Comparison of ENCODE assay signal across 8 cellular contexts in the genomic region with DNA sequence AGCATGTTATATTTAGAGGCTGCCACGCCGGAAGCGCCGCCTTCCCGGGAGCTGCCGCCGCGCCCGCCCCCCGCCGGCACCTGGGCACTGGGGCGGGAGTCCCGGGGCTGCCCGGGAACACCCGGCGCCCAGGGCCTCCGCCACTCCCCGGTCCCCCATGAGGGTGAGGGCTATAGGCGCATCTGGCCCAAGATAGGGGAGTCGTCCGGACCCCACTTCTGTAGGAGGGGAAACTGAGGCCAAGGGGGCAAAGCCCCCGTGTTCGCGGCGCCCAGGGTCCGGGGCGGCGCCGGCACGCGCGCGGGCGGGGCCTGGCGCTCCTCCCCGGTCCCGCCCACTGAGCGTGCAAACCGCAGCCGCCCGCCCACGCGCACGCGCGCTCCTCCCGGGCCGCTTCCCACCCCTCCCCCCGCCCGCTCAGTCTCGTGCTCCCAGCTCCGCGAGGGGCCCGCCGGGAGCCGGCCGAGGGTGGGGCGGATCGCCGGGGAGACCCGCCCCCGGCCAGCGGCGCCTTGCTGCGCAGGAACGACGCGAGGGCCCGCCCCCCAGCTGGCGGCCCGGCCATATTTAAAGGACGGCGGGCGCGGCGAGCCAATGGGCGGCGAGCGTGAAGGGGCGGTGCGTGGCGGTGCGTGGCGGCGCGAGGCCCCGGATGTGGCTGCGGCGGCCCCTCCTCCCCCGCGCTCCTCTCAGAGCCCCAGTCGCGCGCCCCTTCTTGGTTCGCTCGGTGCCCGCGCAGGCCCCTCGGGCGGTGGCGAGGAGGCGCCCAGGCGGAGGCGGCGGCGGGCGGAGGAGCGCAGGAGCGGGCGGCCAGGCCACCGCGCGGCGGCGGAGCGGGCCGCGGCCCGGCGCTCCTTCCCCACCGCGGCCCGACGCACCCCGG. TPM values are rescaled to one million over a fixed set of nuclear protein-coding genes. Genes with fewer than 3 reads are reported as not detected.
A peak's percentile ranks its signal among the peaks of the same experiment; 100 is the strongest.
DNase-seq lines count a peak whose midpoint lies in the region; ATAC-seq, FAIRE-seq and TF ChIP-seq lines count a peak whose summit lies in the region.

A gene (plus strand): TSS at position 700 of the 883 bp plus-strand sequence. CDS start 192 bp downstream, outside the sequence.

- H3K4me3 ChIP-seq in GM12875 (ENCODE audit: low read depth, low read length) = peak within 1 kb of the TSS; percentile 73
- peak within 1 kb of the TSS; percentile 50 to 87 (median 72) for H3K4me3 ChIP-seq in pancreas
- H3K4me3 ChIP-seq in thyroid gland (replicated peaks in 1 of 3) = peak within 1 kb of the TSS; percentile 63 to 87 (median 67)

- H3K27me3 ChIP-seq in pancreas = no peaks in the 10 kb centered on the region
- no peaks in the 10 kb centered on the region for H3K27me3 ChIP-seq in thyroid gland

- peak; percentile 47 to 82 for TF ChIP-seq POLR2A in thyroid gland (IDR thresholded peaks at IDR 0.05)

- WGBS in pancreas, 2 donors = 0% methylated on average over 46 to 125 of the region's 125 CpGs
- 0% methylated on average over 6 of the region's 125 CpGs; no CpG with 5 or more reads in 1 of the 2 donors for WGBS in thyroid gland, 2 donors

- no peak for TF ChIP-seq CTCF in GM12875 (IDR thresholded peaks at IDR 0.05; ENCODE audit: borderline replicate concordance, insufficient read depth, low read depth, low read length)
- TF ChIP-seq CTCF in pancreas (IDR thresholded peaks at IDR 0.05) = no peak
- TF ChIP-seq CTCF in thyroid gland (IDR thresholded peaks at IDR 0.05) = no peak

- H3K9me3 ChIP-seq in pancreas (no peaks in the 10 kb centered on the region), thyroid gland (no peaks in the 10 kb centered on the region)

- no peak for FAIRE-seq in pancreas (lab: Jason Lieb, UNC)

- DNase-seq in NCI-H1417 treated with DMSO at 0.1 percent for 48 hours (lab: John Stamatoyannopoulos, UW) (peak; percentile 87), SW 1271 (lab: John Stamatoyannopoulos, UW) (peak; percentile 91 to 95), Right ventricle myocardium inferior (ENCODE audit: missing footprints) (peak; percentile 98), pancreas (peak; percentile 92 to 98 (median 98)), thyroid gland (peak; percentile 97)
- peak; percentile 92 for DNase-seq in activated naive CD8-positive, alpha-beta T cell treated with anti-CD3 and anti-CD28 coated beads, Interleukin-2, amount 50 U/mL, for 16 hours (ENCODE audit: low read depth, low spot score)

- intact Hi-C loops in Right ventricle myocardium inferior (cut with DNase I) = loop anchor here (2.0 kb wide), 2 partner anchors 21 to 55 kb away; a partner anchor contains a TSS
- intact Hi-C loops in pancreas (cut with DNase I) = loop anchor here in 1 of 3 donors (5.0 kb wide), 1 partner anchor 60 kb away; no protein-coding TSS in a partner anchor
- intact Hi-C loops in thyroid gland (cut with DNase I) = loop anchor here (5.0 kb wide), 1 partner anchor 55 kb away; a partner anchor contains a TSS

- peak; percentile 81 for ATAC-seq in HG02763 (IDR thresholded peaks at IDR 0.05; ENCODE audit: unreplicated experiment)
- ATAC-seq in Right ventricle myocardium inferior = peak; percentile 94
- peak; percentile 82 to 91 (median 86) for ATAC-seq in pancreas

- H3K4me1 ChIP-seq in pancreas (peaks cover 18 to 22% (median 18%) of the 10 kb centered on the region in 3 donors), thyroid gland (peaks cover 27 to 37% of the 10 kb centered on the region in 2 donors)

- H3K36me3 ChIP-seq in pancreas = peaks cover 4 to 15% (median 5%) of the 10 kb centered on the region in 3 donors
- peaks cover 19% of the 10 kb centered on the region in 2 donors for H3K36me3 ChIP-seq in thyroid gland

- peak within 1 kb of the TSS; percentile 93 to 97 (median 94) for H3K27ac ChIP-seq in pancreas
- peak within 1 kb of the TSS; percentile 90 to 97 (median 90) for H3K27ac ChIP-seq in thyroid gland

RNA-seq across cellular contexts. Expression of the gene that starts here (rescaled TPM):
- 55.2 TPM for total RNA-seq in Right ventricle myocardium inferior
- 10 to 100 TPM; 14.9 to 19.7 (median 16.7) TPM for total RNA-seq in pancreas
- polyA plus RNA-seq in pancreas = 10 to 100 TPM in 1 of 2 donors, 1 to 10 TPM in 1; 8.4 to 20.1 TPM
- total RNA-seq in thyroid gland = 10 to 100 TPM; 25.3 to 27.9 (median 25.6) TPM

Comparison
In these comparisons a context has a peak if more than half of its experiments do, and no peak if none do; other contexts are left out.
1. Peak in every context shown above with its lines: DNase-seq, ATAC-seq, H3K4me3 ChIP-seq and H3K27ac ChIP-seq.